Comparison of ENCODE assay signal across 21 cellular contexts in genomic region chr20:10922521-10922920, GRCh38.
DNase-seq lines count a peak whose midpoint lies in the region; ATAC-seq, FAIRE-seq and TF ChIP-seq lines count a peak whose summit lies in the region.
"Had no signal": no experiment of that assay in that cellular context is flagged by ENCODE, and none has a peak within 500 bp of the region (broad histone marks: within the 10 kb centered on the region; RNA-seq: fewer than 3 reads in every experiment).

No MANE protein-coding gene starts in this region.

- peak overlapping the region; percentile 11; the same call in 1 of the 3 replicates for H3K4me3 ChIP-seq in A549
- H3K4me3 ChIP-seq in mammary epithelial cell (replicated peaks in 1 of 3; ENCODE audit: insufficient read depth in 1 of 3, low read depth in 2 of 3, low read length in 3 of 3) = no peak overlapping the region
- no peak overlapping the region for H3K4me3 ChIP-seq in SJCRH30

- no peaks in the 10 kb centered on the region for H3K36me3 ChIP-seq in mammary epithelial cell (ENCODE audit: insufficient read depth, low read length)
- H3K36me3 ChIP-seq in SJCRH30 = no peaks in the 10 kb centered on the region

- H3K27ac Mint-ChIP-seq in neural crest cell (ENCODE audit: unreplicated experiment) = peak overlapping the region; percentile 39
- H3K27ac Mint-ChIP-seq: activated CD8-positive, alpha-beta memory T cell treated with anti-CD3 and anti-CD28 coated beads, Interleukin-2, amount 10 ng/mL, durations not matched to agents 7 days and 5 days; activated naive CD8-positive, alpha-beta T cell treated with anti-CD3 and anti-CD28 coated beads, Interleukin-2, amount 50 U/mL, for 24 hours; activated T-helper 17 cell treated with anti-CD3 and anti-CD28 coated beads, Interleukin-2, amount 50 U/mL, for 72 hours; CD14-positive monocyte; IgD-negative memory B cell; stimulated activated naive B cell treated with anti-CD40 and anti-IgM and Interleukin-4, amounts not matched to agents 10 μg/mL and 1 μg/mL and 100 μg/mL, for 72 hours had no signal

- no peaks in the 10 kb centered on the region for H3K79me2 ChIP-seq in mammary epithelial cell (ENCODE audit: insufficient read depth, low read length)

- ATAC-seq in A549 (peak in 1 of 2 experiments; percentile 45; a peak in 3 of 6 replicates), HG02642 (IDR thresholded peaks at IDR 0.05; ENCODE audit: poor library complexity, unreplicated experiment) (no peak)
- ATAC-seq: activated CD8-positive, alpha-beta memory T cell treated with anti-CD3 and anti-CD28 coated beads, Interleukin-2, amount 10 ng/mL, durations not matched to agents 7 days and 5 days; activated naive CD8-positive, alpha-beta T cell treated with anti-CD3 and anti-CD28 coated beads, Interleukin-2, amount 50 U/mL, for 24 hours; activated T-helper 17 cell treated with anti-CD3 and anti-CD28 coated beads, Interleukin-2, amount 50 U/mL, for 72 hours; stimulated activated naive B cell treated with anti-CD40 and anti-IgM and Interleukin-4, amounts not matched to agents 10 μg/mL and 1 μg/mL and 100 μg/mL, for 72 hours had no signal

- POLR2A ChIA-PET in A549 (lab: Yijun Ruan, JAX) = interaction anchor here (1.4 kb wide), 2 partner anchors 248 to 249 kb away, joined by 3 to 5 read pairs; partner anchors contain the start of gene JAG1

- H3K9me3 Mint-ChIP-seq in neural crest cell = peaks cover under 1% of the 10 kb centered on the region
- H3K9me3 Mint-ChIP-seq: activated T-helper 17 cell treated with anti-CD3 and anti-CD28 coated beads, Interleukin-2, amount 50 U/mL, for 72 hours had no signal

- no peak for TF ChIP-seq EP300 in A549 (IDR thresholded peaks at IDR 0.05)

- no peak overlapping the region for H3K4me3 Mint-ChIP-seq in neural crest cell
- H3K4me3 Mint-ChIP-seq: activated CD8-positive, alpha-beta memory T cell treated with anti-CD3 and anti-CD28 coated beads, Interleukin-2, amount 10 ng/mL, durations not matched to agents 7 days and 5 days; activated naive CD8-positive, alpha-beta T cell treated with anti-CD3 and anti-CD28 coated beads, Interleukin-2, amount 50 U/mL, for 24 hours; activated T-helper 17 cell treated with anti-CD3 and anti-CD28 coated beads, Interleukin-2, amount 50 U/mL, for 72 hours; CD14-positive monocyte; IgD-negative memory B cell; stimulated activated naive B cell treated with anti-CD40 and anti-IgM and Interleukin-4, amounts not matched to agents 10 μg/mL and 1 μg/mL and 100 μg/mL, for 72 hours had no signal

- dilution Hi-C loops in mammary epithelial cell (cut with HindIII; ENCODE audit: low sequenced_read_pairs) = no loop called here

- H3K4me1 ChIP-seq in A549 (peaks cover 54% of the 10 kb centered on the region), mammary epithelial cell (ENCODE audit: insufficient read depth, low read length) (peaks cover 56% of the 10 kb centered on the region), SJCRH30 (peaks cover 8% of the 10 kb centered on the region)

- no peaks in the 10 kb centered on the region for H3K9me3 ChIP-seq in A549
- H3K9me3 ChIP-seq in mammary epithelial cell (replicated peaks; ENCODE audit: insufficient read depth, low read length) = no peaks in the 10 kb centered on the region
- no peaks in the 10 kb centered on the region for H3K9me3 ChIP-seq in SJCRH30 (replicated peaks)

- DNase-seq in A549 (ENCODE audit: low read depth in 1 of 2, low spot score in 1 of 2) (peak in 1 of 2 experiments; percentile 30), LHCN-M2 (ENCODE audit: low read depth) (peak; percentile 31), mammary epithelial cell (no peak), neural crest cell (ENCODE audit: low read depth, low spot score) (no peak), NCI-H187 (lab: John Stamatoyannopoulos, UW) (no peak), SJCRH30 (no peak), amniotic stem cell (lab: John Stamatoyannopoulos, UW) (no peak)
- DNase-seq: activated CD8-positive, alpha-beta memory T cell treated with anti-CD3 and anti-CD28 coated beads, Interleukin-2, amount 10 ng/mL, durations not matched to agents 7 days and 5 days; activated naive CD8-positive, alpha-beta T cell treated with anti-CD3 and anti-CD28 coated beads, Interleukin-2, amount 50 U/mL, for 24 hours; caudate nucleus; effector CD4-positive, alpha-beta T cell; kidney; NCI-H1048; NCI-H2107; retina; stimulated activated CD4-positive, alpha-beta T cell treated with anti-CD3 and anti-CD28 coated beads, Interleukin-15, amount 100 ng/mL, for 24 hours; stimulated activated naive B cell treated with anti-CD40 and anti-IgM and Interleukin-4, amounts not matched to agents 10 μg/mL and 1 μg/mL and 100 μg/mL, for 72 hours had no signal

- H3K9ac ChIP-seq in mammary epithelial cell (ENCODE audit: insufficient read depth, low read length) = no peak overlapping the region

- intact Hi-C loops in mammary epithelial cell (cut with micrococcal nuclease) = loop anchor here (5.0 to 10.0 kb wide), 2 partner anchors 80 to 192 kb away; no protein-coding TSS in a partner anchor

- no peak for TF ChIP-seq POLR2A in A549 (IDR thresholded peaks at IDR 0.05; ENCODE audit: low read length)

- H3K4me2 ChIP-seq in A549 (peak overlapping the region; percentile 79), mammary epithelial cell (ENCODE audit: insufficient read depth, low read depth, low read length) (peak overlapping the region; percentile 34)

- no TSS peak for BruUV-seq in mammary epithelial cell (replicated peaks; lab: Mats Ljungman, UMichigan)

- H3K4me1 Mint-ChIP-seq in neural crest cell = peaks cover 14% of the 10 kb centered on the region
- H3K4me1 Mint-ChIP-seq: activated CD8-positive, alpha-beta memory T cell treated with anti-CD3 and anti-CD28 coated beads, Interleukin-2, amount 10 ng/mL, durations not matched to agents 7 days and 5 days; activated naive CD8-positive, alpha-beta T cell treated with anti-CD3 and anti-CD28 coated beads, Interleukin-2, amount 50 U/mL, for 24 hours; activated T-helper 17 cell treated with anti-CD3 and anti-CD28 coated beads, Interleukin-2, amount 50 U/mL, for 72 hours; CD14-positive monocyte; IgD-negative memory B cell; stimulated activated naive B cell treated with anti-CD40 and anti-IgM and Interleukin-4, amounts not matched to agents 10 μg/mL and 1 μg/mL and 100 μg/mL, for 72 hours had no signal

- CTCF ChIA-PET in A549 (lab: Yijun Ruan, JAX) = no interaction called here
- CTCF ChIA-PET in mammary epithelial cell (lab: Charles Lee; ENCODE audit: low non-redundant PET) = interaction anchor here (0.6 kb wide), 1 partner anchor 80 kb away, joined by 3 read pairs; no protein-coding TSS in a partner anchor

- TF ChIP-seq CTCF in A549 (IDR thresholded peaks at IDR 0.05) (no peak), mammary epithelial cell (conservative IDR thresholded peaks at IDR 0.05 in 1 of 2, IDR thresholded peaks at IDR 0.05 in 1 of 2; ENCODE audit: extremely low read depth in 1 of 2, insufficient read depth in 1 of 2, low read depth in 1 of 2, low read length in 2 of 2) (no peak), neural crest cell (conservative IDR thresholded peaks at IDR 0.05) (no peak)

- no peaks in the 10 kb centered on the region for H4K20me1 ChIP-seq in mammary epithelial cell (ENCODE audit: insufficient read depth, low read length)

- no peaks in the 10 kb centered on the region for H3K36me3 Mint-ChIP-seq in neural crest cell (ENCODE audit: low read depth)
- H3K36me3 Mint-ChIP-seq: activated CD8-positive, alpha-beta memory T cell treated with anti-CD3 and anti-CD28 coated beads, Interleukin-2, amount 10 ng/mL, durations not matched to agents 7 days and 5 days; CD14-positive monocyte; stimulated activated naive B cell treated with anti-CD40 and anti-IgM and Interleukin-4, amounts not matched to agents 10 μg/mL and 1 μg/mL and 100 μg/mL, for 72 hours had no signal

- TF ChIP-seq RAD21 in A549 (conservative IDR thresholded peaks at IDR 0.05 in 1 of 2, IDR thresholded peaks at IDR 0.05 in 1 of 2) = no peak

- no peaks in the 10 kb centered on the region for H3K27me3 Mint-ChIP-seq in neural crest cell (ENCODE audit: low read depth)
- H3K27me3 Mint-ChIP-seq: activated CD8-positive, alpha-beta memory T cell treated with anti-CD3 and anti-CD28 coated beads, Interleukin-2, amount 10 ng/mL, durations not matched to agents 7 days and 5 days; activated naive CD8-positive, alpha-beta T cell treated with anti-CD3 and anti-CD28 coated beads, Interleukin-2, amount 50 U/mL, for 24 hours; activated T-helper 17 cell treated with anti-CD3 and anti-CD28 coated beads, Interleukin-2, amount 50 U/mL, for 72 hours; IgD-negative memory B cell had no signal

- H3K27me3 ChIP-seq in mammary epithelial cell (ENCODE audit: insufficient read depth, low read length) (no peaks in the 10 kb centered on the region), SJCRH30 (no peaks in the 10 kb centered on the region; the same call in 1 of the 2 replicates)

- peak overlapping the region; percentile 78 for H2AFZ ChIP-seq in mammary epithelial cell (ENCODE audit: low read depth, low read length)

- WGBS in A549 (ENCODE audit: missing lambda C conversion rate) = 50% methylated on average over 1 of the region's 1 CpG
- WGBS in mammary epithelial cell (ENCODE audit: low coverage, missing lambda C conversion rate) = 100% methylated on average over 1 of the region's 1 CpG

- in situ Hi-C loops in mammary epithelial cell (cut with MboI; ENCODE audit: low sequenced_read_pairs in 2 of 2) = no loop called here

- FAIRE-seq in A549 (lab: Jason Lieb, UNC) = peak; percentile 49
- FAIRE-seq: kidney had no signal

- H3K27ac ChIP-seq in A549 = peak overlapping the region; percentile 73 to 81
- H3K27ac ChIP-seq in mammary epithelial cell (ENCODE audit: insufficient read depth, low read depth, low read length) = peak overlapping the region; percentile 64
- no peak overlapping the region for H3K27ac ChIP-seq in SJCRH30

TF ChIP-seq in A549, 52 proteins besides CTCF, POLR2A, EP300 and RAD21 (continues in another document):
- TF ChIP-seq, protein P1, sequence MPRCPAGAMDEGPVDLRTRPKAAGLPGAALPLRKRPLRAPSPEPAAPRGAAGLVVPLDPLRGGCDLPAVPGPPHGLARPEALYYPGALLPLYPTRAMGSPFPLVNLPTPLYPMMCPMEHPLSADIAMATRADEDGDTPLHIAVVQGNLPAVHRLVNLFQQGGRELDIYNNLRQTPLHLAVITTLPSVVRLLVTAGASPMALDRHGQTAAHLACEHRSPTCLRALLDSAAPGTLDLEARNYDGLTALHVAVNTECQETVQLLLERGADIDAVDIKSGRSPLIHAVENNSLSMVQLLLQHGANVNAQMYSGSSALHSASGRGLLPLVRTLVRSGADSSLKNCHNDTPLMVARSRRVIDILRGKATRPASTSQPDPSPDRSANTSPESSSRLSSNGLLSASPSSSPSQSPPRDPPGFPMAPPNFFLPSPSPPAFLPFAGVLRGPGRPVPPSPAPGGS (IDR thresholded peaks at IDR 0.05) = no peak
- no peak for TF ChIP-seq FOSL2 (IDR thresholded peaks at IDR 0.05)
- TF ChIP-seq FOSL2 (CRISPR knock-in tag; IDR thresholded peaks at IDR 0.05) = no peak
- no peak for TF ChIP-seq FOSB (CRISPR knock-in tag; IDR thresholded peaks at IDR 0.05)
- no peak for TF ChIP-seq MAFK (IDR thresholded peaks at IDR 0.05; ENCODE audit: partially characterized antibody)
- TF ChIP-seq MAX (IDR thresholded peaks at IDR 0.05) = no peak
